Comparison of ENCODE assay signal across 8 cellular contexts in the genomic region with DNA sequence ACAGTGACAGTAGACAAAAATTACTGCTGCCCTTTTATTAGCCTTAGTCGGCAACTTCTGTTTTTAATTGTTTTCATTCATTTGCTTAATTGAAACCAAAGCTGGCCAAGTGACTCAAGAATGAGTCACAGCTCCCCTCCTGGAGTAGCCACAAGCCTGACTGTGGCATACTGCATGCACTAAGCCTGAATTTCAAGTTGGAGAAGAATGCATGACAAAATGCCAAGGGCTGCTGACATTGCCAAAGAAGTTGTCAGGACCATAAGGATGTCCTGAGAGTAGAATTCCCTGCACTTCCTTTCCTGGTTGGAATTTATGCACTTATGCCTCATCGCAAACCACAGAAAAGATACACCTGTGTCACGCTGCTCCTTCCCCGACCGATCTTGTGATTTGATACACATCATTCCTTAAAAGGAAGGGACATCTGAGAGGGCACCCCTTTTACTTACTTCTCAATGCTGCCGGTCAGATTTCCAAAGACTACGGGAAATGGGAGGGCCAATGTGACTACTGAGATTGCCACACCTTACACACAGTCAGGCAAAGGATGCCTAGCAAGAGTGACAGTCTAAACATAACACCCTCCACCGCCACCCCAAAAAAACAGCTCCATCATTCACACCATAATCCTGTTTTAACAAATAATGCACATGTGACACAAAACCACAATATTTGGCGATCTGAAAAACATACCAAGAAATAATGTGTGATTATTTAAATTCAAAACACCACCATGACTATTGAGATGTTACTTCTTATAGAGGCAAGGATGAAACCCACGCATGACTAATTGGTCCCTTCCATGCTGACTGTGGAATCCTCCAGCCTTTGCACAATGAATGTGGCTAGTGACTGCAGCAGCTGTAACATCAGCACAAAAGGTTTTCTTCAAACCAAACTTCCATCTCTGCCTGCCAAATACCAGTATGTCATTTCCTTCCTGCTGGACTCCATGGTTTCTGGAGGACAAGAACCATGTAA. TPM values are rescaled to one million over a fixed set of nuclear protein-coding genes. Genes with fewer than 3 reads are reported as not detected.
DNase-seq lines count a peak whose midpoint lies in the region; ATAC-seq and TF ChIP-seq lines count a peak whose summit lies in the region.

No MANE protein-coding gene starts in this region.

- H3K9me2 ChIP-seq in SK-N-SH, result no peaks in the 10 kb centered on the region

- no peak overlapping the region for H3K9ac ChIP-seq in SK-N-SH

- CTCF ChIA-PET in SK-N-SH (lab: Yijun Ruan, JAX), result no interaction called here

- peak overlapping the region; percentile 24 for H3K4me2 ChIP-seq in SK-N-SH

- POLR2A ChIA-PET in SK-N-SH (lab: Yijun Ruan, JAX), result no interaction called here

- no peaks in the 10 kb centered on the region for H3K79me2 ChIP-seq in SK-N-SH (ENCODE audit: insufficient read depth)

- H3K4me3 ChIP-seq in SK-N-SH (ENCODE audit: low read depth in 2 of 2, low read length in 1 of 2) (0 out of 4 replicates have a peak overlapping the region, but pooled peaks of 1 of the 2 experiments have one; percentile 16), brain microvascular endothelial cell (ENCODE audit: low read depth, low read length) (no peak overlapping the region), kidney epithelial cell (ENCODE audit: low read depth, low read length) (no peak overlapping the region)

- H3K4me1 ChIP-seq in SK-N-SH (ENCODE audit: control insufficient read depth in 1 of 2, insufficient read depth in 2 of 2, low read depth in 1 of 2, low read length in 1 of 2), result peaks cover 7 to 8% of the 10 kb centered on the region in 2 experiments; a peak in 3 of 4 replicates

- no peaks in the 10 kb centered on the region for H3F3A ChIP-seq in SK-N-SH (replicated peaks; ENCODE audit: insufficient read depth)

- WGBS in SK-N-SH (ENCODE audit: low lambda C conversion rate), result 26% methylated on average over 10 of the region's 10 CpGs

- no peak for TF ChIP-seq CTCF in SK-N-SH (IDR thresholded peaks at IDR 0.05)
- no peak for TF ChIP-seq CTCF in brain microvascular endothelial cell (IDR thresholded peaks at IDR 0.05; ENCODE audit: low read depth, low read length, missing control alignments)
- no peak for TF ChIP-seq CTCF in kidney epithelial cell (IDR thresholded peaks at IDR 0.05; ENCODE audit: insufficient read depth, low read length, poor library complexity, severe bottlenecking)

- H3K27ac ChIP-seq in SK-N-SH (ENCODE audit: low read depth in 2 of 2, low read length in 1 of 2) (no peak overlapping the region), brain microvascular endothelial cell (no peak overlapping the region)

- in situ Hi-C loops in brain microvascular endothelial cell (cut with HindIII; ENCODE audit: low pct_ligation_motif_present, low sequenced_read_pairs), result no loop called here

- peak; percentile 49 to 90; a peak in 2 of 4 replicates for TF ChIP-seq EP300 in SK-N-SH (IDR thresholded peaks at IDR 0.05; ENCODE audit: borderline replicate concordance in 1 of 2, low read depth in 1 of 2, low read length in 1 of 2)

- H3K27me3 ChIP-seq in SK-N-SH (ENCODE audit: insufficient read depth), result no peaks in the 10 kb centered on the region
- no peaks in the 10 kb centered on the region for H3K27me3 ChIP-seq in brain microvascular endothelial cell (replicated peaks)
- no peaks in the 10 kb centered on the region for H3K27me3 ChIP-seq in kidney epithelial cell (ENCODE audit: control insufficient read depth, insufficient read depth, low read length)

- H3K36me3 ChIP-seq in SK-N-SH (replicated peaks in 1 of 2; ENCODE audit: control insufficient read depth in 1 of 2, insufficient read depth in 2 of 2, low read length in 1 of 2), result no peaks in the 10 kb centered on the region
- H3K36me3 ChIP-seq in brain microvascular endothelial cell (replicated peaks), result no peaks in the 10 kb centered on the region
- H3K36me3 ChIP-seq in kidney epithelial cell (ENCODE audit: control insufficient read depth, insufficient read depth, low read length), result no peaks in the 10 kb centered on the region

- ATAC-seq in HG03175 (IDR thresholded peaks at IDR 0.05; ENCODE audit: unreplicated experiment), result peak; percentile 47

- H2AFZ ChIP-seq in SK-N-SH (ENCODE audit: low read depth), result no peak overlapping the region

- DNase-seq in activated CD8-positive, alpha-beta memory T cell treated with anti-CD3 and anti-CD28 coated beads for 24 hours, result peak; percentile 68
- no peak for DNase-seq in activated CD8-positive, alpha-beta memory T cell treated with anti-CD3 and anti-CD28 coated beads, Interleukin-2, amount 50 U/mL, for 48 hours
- DNase-seq in SK-N-SH (no peak), brain microvascular endothelial cell (peak; percentile 78), kidney epithelial cell (ENCODE audit: low read depth) (peak; percentile 96), stromal cell of bone marrow (ENCODE audit: low read depth) (peak; percentile 91), NCI-H2227 (lab: John Stamatoyannopoulos, UW; ENCODE audit: unreplicated experiment) (no peak)

- H3K9me3 ChIP-seq in SK-N-SH, result no peaks in the 10 kb centered on the region

- TF ChIP-seq RAD21 in SK-N-SH (IDR thresholded peaks at IDR 0.05; ENCODE audit: low read length), result no peak

- no peaks in the 10 kb centered on the region for H4K20me1 ChIP-seq in SK-N-SH (ENCODE audit: insufficient read depth)

TF ChIP-seq in SK-N-SH, 30 proteins besides CTCF, POLR2A, EP300 and RAD21:
- TF ChIP-seq TEAD4 (IDR thresholded peaks at IDR 0.05; ENCODE audit: borderline replicate concordance, insufficient read depth) (peak; percentile 85), GABPA (IDR thresholded peaks at IDR 0.05; ENCODE audit: low read depth) (peak; percentile 15; the same call in 1 of the 2 replicates), NFIC (IDR thresholded peaks at IDR 0.05; ENCODE audit: borderline replicate concordance) (peak; percentile 88), SIN3A (IDR thresholded peaks at IDR 0.05; ENCODE audit: borderline replicate concordance, low read depth, low read length) (no peak; the same call in 1 of the 2 replicates), SMC3 (IDR thresholded peaks at IDR 0.05; ENCODE audit: low read depth, low read length) (no peak), FOSL2 (IDR thresholded peaks at IDR 0.05; ENCODE audit: borderline replicate concordance, low read depth) (peak; percentile 97), MXI1 (IDR thresholded peaks at IDR 0.05; ENCODE audit: low read depth, low read length) (no peak), RXRA (IDR thresholded peaks at IDR 0.05; ENCODE audit: borderline replicate concordance, low read depth) (peak; percentile 86), JUND (IDR thresholded peaks at IDR 0.05) (peak; percentile 98), POLR2AphosphoS5 (IDR thresholded peaks at IDR 0.05; ENCODE audit: low read depth, low read length) (peak; percentile 81; the same call in 1 of the 2 replicates), MEF2A (IDR thresholded peaks at IDR 0.05; ENCODE audit: borderline replicate concordance, low read depth) (peak; percentile 49; the same call in 1 of the 2 replicates), TCF12 (IDR thresholded peaks at IDR 0.05) (peak; percentile 99)
- TF ChIP-seq, protein P1, sequence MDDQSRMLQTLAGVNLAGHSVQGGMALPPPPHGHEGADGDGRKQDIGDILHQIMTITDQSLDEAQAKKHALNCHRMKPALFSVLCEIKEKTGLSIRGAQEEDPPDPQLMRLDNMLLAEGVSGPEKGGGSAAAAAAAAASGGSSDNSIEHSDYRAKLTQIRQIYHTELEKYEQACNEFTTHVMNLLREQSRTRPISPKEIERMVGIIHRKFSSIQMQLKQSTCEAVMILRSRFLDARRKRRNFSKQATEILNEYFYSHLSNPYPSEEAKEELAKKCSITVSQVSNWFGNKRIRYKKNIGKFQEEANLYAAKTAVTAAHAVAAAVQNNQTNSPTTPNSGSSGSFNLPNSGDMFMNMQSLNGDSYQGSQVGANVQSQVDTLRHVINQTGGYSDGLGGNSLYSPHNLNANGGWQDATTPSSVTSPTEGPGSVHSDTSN (IDR thresholded peaks at IDR 0.05), result peak; percentile 87
- TF ChIP-seq, protein P2, sequence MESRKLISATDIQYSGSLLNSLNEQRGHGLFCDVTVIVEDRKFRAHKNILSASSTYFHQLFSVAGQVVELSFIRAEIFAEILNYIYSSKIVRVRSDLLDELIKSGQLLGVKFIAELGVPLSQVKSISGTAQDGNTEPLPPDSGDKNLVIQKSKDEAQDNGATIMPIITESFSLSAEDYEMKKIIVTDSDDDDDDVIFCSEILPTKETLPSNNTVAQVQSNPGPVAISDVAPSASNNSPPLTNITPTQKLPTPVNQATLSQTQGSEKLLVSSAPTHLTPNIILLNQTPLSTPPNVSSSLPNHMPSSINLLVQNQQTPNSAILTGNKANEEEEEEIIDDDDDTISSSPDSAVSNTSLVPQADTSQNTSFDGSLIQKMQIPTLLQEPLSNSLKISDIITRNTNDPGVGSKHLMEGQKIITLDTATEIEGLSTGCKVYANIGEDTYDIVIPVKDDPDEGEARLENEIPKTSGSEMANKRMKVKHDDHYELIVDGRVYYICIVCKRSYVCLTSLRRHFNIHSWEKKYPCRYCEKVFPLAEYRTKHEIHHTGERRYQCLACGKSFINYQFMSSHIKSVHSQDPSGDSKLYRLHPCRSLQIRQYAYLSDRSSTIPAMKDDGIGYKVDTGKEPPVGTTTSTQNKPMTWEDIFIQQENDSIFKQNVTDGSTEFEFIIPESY (IDR thresholded peaks at IDR 0.05; ENCODE audit: borderline replicate concordance, low read depth), result peak; percentile 40; the same call in 1 of the 2 replicates

RNA-seq across cellular contexts. Expression of a gene that starts 28.2 kb away (rescaled TPM):
- polyA plus RNA-seq in SK-N-SH (2012; rRNA removed), result 0.02 TPM in 1 of 2 replicates, not detected in the other
- polyA plus RNA-seq in SK-N-SH (2012; cell fraction: cytosol; rRNA removed), result 0.01 and 0.07 TPM in 2 replicates
- polyA plus RNA-seq in SK-N-SH (2012; cell fraction: nucleus; rRNA removed), result 0.02 and 0.04 TPM in 2 replicates
- 4.8 and 8.8 TPM in 2 replicates for total RNA-seq in kidney epithelial cell

Comparison
In these comparisons a context has a peak if more than half of its experiments do, and no peak if none do; other contexts are left out.
1. DNase-seq: peak in activated CD8-positive, alpha-beta memory T cell treated with anti-CD3 and anti-CD28 coated beads for 24 hours (single experiment), brain microvascular endothelial cell (single experiment), kidney epithelial cell (single experiment) and stromal cell of bone marrow (single experiment); none in activated CD8-positive, alpha-beta memory T cell treated with anti-CD3 and anti-CD28 coated beads, Interleukin-2, amount 50 U/mL, for 48 hours (single experiment), SK-N-SH (single experiment) and NCI-H2227 (single experiment).